Comparison of ENCODE assay signal across 8 cellular contexts in genomic region chr15:76196286-76196948, GRCh38.
DNase-seq lines count a peak whose midpoint lies in the region; ATAC-seq lines count a peak whose summit lies in the region.

No MANE protein-coding gene starts in this region.

- H3K4me1 ChIP-seq in aorta (ENCODE audit: control insufficient read depth in 1 of 2, insufficient read depth in 2 of 2, low read length in 2 of 2) = no peaks in the 10 kb centered on the region

- H3K4me3 ChIP-seq in aorta (ENCODE audit: low read length in 2 of 2) = no peak overlapping the region

- no peaks in the 10 kb centered on the region for H3K27me3 ChIP-seq in aorta (ENCODE audit: control insufficient read depth in 1 of 2, insufficient read depth in 2 of 2, low read length in 1 of 2)

- no peaks in the 10 kb centered on the region for H3K9me3 ChIP-seq in aorta (ENCODE audit: control insufficient read depth, low read length)

- peak; percentile 88 for DNase-seq in ELR (ENCODE audit: low read depth)
- peak; percentile 83 for DNase-seq in NCI-H69 (lab: John Stamatoyannopoulos, UW)
- peak; percentile 91 for DNase-seq in cerebellar cortex (ENCODE audit: low spot score)
- peak; percentile 77 to 85 for DNase-seq in left colon
- DNase-seq in aorta = peak; percentile 73 to 82
- no peak for DNase-seq in 8988T

- H3K27ac ChIP-seq in aorta (ENCODE audit: low read depth in 1 of 2, low read length in 2 of 2) = peak overlapping the region in 1 of 2 donors; percentile 66

- intact Hi-C loops in left colon (cut with DNase I, micrococcal nuclease) (loop anchor here in 1 of 2 donors (10.0 kb wide), 1 partner anchor 668 kb away; no protein-coding TSS in a partner anchor), aorta (cut with DNase I) (loop anchor here in 1 of 2 donors (10.0 kb wide), 1 partner anchor 88 kb away; no protein-coding TSS in a partner anchor)

- no peaks in the 10 kb centered on the region for H3K36me3 ChIP-seq in aorta (ENCODE audit: control insufficient read depth in 1 of 2, insufficient read depth in 2 of 2, low read length in 1 of 2)

- ATAC-seq in left colon (peak; percentile 91), aorta (ENCODE audit: low FRiP score) (peak; percentile 33), GM21360 (IDR thresholded peaks at IDR 0.05; ENCODE audit: unreplicated experiment) (no peak), HG03175 (IDR thresholded peaks at IDR 0.05; ENCODE audit: unreplicated experiment) (no peak)

- WGBS in aorta, 2 donors = 18 to 20% methylated on average over 8 of the region's 8 CpGs

Comparison
In these comparisons a context has a peak if more than half of its experiments do, and no peak if none do; other contexts are left out.
1. ATAC-seq: peak in left colon (single experiment) and aorta (single experiment); none in GM21360 (single experiment) and HG03175 (single experiment).